In genomic region chr19:3506384-3507340, GRCh38 we compare ENCODE assay signal across 1 cellular context.
TF ChIP-seq lines count a peak whose summit lies in the region.

No MANE protein-coding gene starts in this region.

TF ChIP-seq in K562, 482 proteins besides CTCF, POLR2A, EP300 and RAD21 (continued from another document and continues in another):
- peak; percentile 18 for TF ChIP-seq SAP30 (IDR thresholded peaks at IDR 0.05; ENCODE audit: borderline replicate concordance, insufficient read depth, low read depth, low read length, poor library complexity, severe bottlenecking)
- no peak for TF ChIP-seq STAT5A (IDR thresholded peaks at IDR 0.05; ENCODE audit: borderline replicate concordance, low read length)
- no peak for TF ChIP-seq CGGBP1 (CRISPR knock-in tag; IDR thresholded peaks at IDR 0.05)
- peak; percentile 18 for TF ChIP-seq TAF1 (IDR thresholded peaks at IDR 0.05; ENCODE audit: control insufficient read depth, extremely low read depth, insufficient read depth, low read length, severe bottlenecking)
- no peak for TF ChIP-seq RNF2 (IDR thresholded peaks at IDR 0.05)
- TF ChIP-seq ZNF347 (CRISPR knock-in tag; IDR thresholded peaks at IDR 0.05; ENCODE audit: low read depth) = no peak
- peak; percentile 83; the same call in 1 of the 2 replicates for TF ChIP-seq PHF8 (IDR thresholded peaks at IDR 0.05; ENCODE audit: borderline replicate concordance, low read length)
- TF ChIP-seq ZNF449 (CRISPR knock-in tag; IDR thresholded peaks at IDR 0.05) = no peak
- no peak for TF ChIP-seq ZNF57 (CRISPR knock-in tag; IDR thresholded peaks at IDR 0.05)
- TF ChIP-seq ZFX (CRISPR knock-in tag; IDR thresholded peaks at IDR 0.05) = peak; percentile 68
- TF ChIP-seq BDP1 (IDR thresholded peaks at IDR 0.05; ENCODE audit: insufficient read depth, insufficient read length) = no peak
- TF ChIP-seq RBM22 (IDR thresholded peaks at IDR 0.05; ENCODE audit: low read depth, low read length, poor library complexity, severe bottlenecking) = peak; percentile 6
- no peak for TF ChIP-seq ZNF717 (CRISPR knock-in tag; IDR thresholded peaks at IDR 0.05)
- TF ChIP-seq SMARCB1 (IDR thresholded peaks at IDR 0.05; ENCODE audit: insufficient read length, low read depth) = no peak
- TF ChIP-seq TARDBP (IDR thresholded peaks at IDR 0.05) = no peak
- no peak for TF ChIP-seq MCM7 (IDR thresholded peaks at IDR 0.05)
- no peak for TF ChIP-seq ZNF318 (IDR thresholded peaks at IDR 0.05; ENCODE audit: borderline replicate concordance in 1 of 2, low read depth in 1 of 2)
- TF ChIP-seq CBX1 (IDR thresholded peaks at IDR 0.05; ENCODE audit: low read depth) = no peak
- no peak for TF ChIP-seq ZNF589 (CRISPR knock-in tag; IDR thresholded peaks at IDR 0.05; ENCODE audit: low read depth)
- TF ChIP-seq SP1 (CRISPR knock-in tag; IDR thresholded peaks at IDR 0.05) = peak; percentile 62
- no peak for TF ChIP-seq CBX3 (IDR thresholded peaks at IDR 0.05; ENCODE audit: borderline replicate concordance in 1 of 2, low read length in 2 of 2)
- TF ChIP-seq ZNF77 (CRISPR knock-in tag; IDR thresholded peaks at IDR 0.05) = no peak
- no peak for TF ChIP-seq BCOR (IDR thresholded peaks at IDR 0.05)
- no peak for TF ChIP-seq NFE2L1 (tag; IDR thresholded peaks at IDR 0.05; ENCODE audit: borderline replicate concordance, low read depth)
- TF ChIP-seq PTRF (tag; IDR thresholded peaks at IDR 0.05) = no peak
- no peak for TF ChIP-seq FUS (optimal IDR thresholded peaks at IDR 0.05; ENCODE audit: low read depth, low read length)
- no peak for TF ChIP-seq AFF4 (CRISPR knock-in tag; IDR thresholded peaks at IDR 0.05)
- no peak for TF ChIP-seq ZHX1 (conservative IDR thresholded peaks at IDR 0.05; ENCODE audit: low read length)
- no peak for TF ChIP-seq SRSF1 (IDR thresholded peaks at IDR 0.05; ENCODE audit: low read depth, low read length)
- no peak for TF ChIP-seq TSHZ1 (CRISPR knock-in tag; IDR thresholded peaks at IDR 0.05)
- no peak for TF ChIP-seq MTA1 (IDR thresholded peaks at IDR 0.05; ENCODE audit: borderline replicate concordance)
- TF ChIP-seq ZC3H8 (IDR thresholded peaks at IDR 0.05) = no peak
- TF ChIP-seq SMAD3 (CRISPR knock-in tag; conservative IDR thresholded peaks at IDR 0.05) = no peak
- no peak for TF ChIP-seq SMARCA4 (IDR thresholded peaks at IDR 0.05)
- no peak for TF ChIP-seq HOMEZ (CRISPR knock-in tag; IDR thresholded peaks at IDR 0.05)
- no peak for TF ChIP-seq GTF2F1 (IDR thresholded peaks at IDR 0.05; ENCODE audit: low read depth, low read length)
- TF ChIP-seq ZNF561 (CRISPR knock-in tag; conservative IDR thresholded peaks at IDR 0.05) = no peak
- no peak for TF ChIP-seq MYC (IDR thresholded peaks at IDR 0.05; ENCODE audit: low read depth, low read length)
- no peak for TF ChIP-seq MYC (CRISPR knock-in tag; IDR thresholded peaks at IDR 0.05; ENCODE audit: borderline replicate concordance, low read depth)
- TF ChIP-seq POLR2AphosphoS5 (IDR thresholded peaks at IDR 0.05; ENCODE audit: control insufficient read depth, insufficient read depth, low read depth, low read length) = no peak
- no peak for TF ChIP-seq GATA2 (CRISPR knock-in tag; IDR thresholded peaks at IDR 0.05)
